ENCODE assay signal across 8 cellular contexts in the genomic region with DNA sequence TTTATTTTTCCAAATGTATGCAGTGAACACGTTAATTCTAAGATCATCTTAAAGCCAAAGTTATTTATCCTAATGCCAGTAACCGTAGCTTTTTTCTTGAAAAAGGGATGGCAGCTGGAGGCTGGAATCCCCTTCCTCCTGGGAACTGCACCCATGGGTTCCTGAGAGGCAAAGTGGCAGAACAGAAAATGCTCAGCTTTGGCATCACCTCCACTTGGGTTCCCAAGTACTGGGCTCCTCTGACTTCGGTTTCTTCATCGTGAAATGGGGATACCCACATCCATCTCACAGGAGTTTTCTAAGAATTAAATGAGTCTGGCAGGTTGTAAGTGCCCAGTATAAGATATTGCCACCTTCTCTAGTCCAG. TPM values are rescaled to one million over a fixed set of nuclear protein-coding genes. Genes with fewer than 3 reads are reported as not detected.
A peak's percentile ranks its signal among the peaks of the same experiment; 100 is the strongest.
DNase-seq lines count a peak whose midpoint lies in the region; ATAC-seq and TF ChIP-seq lines count a peak whose summit lies in the region.

No MANE protein-coding gene starts in this region.

- no peaks in the 10 kb centered on the region for H3K79me2 ChIP-seq in OCI-LY1 (ENCODE audit: insufficient read depth, low read length)

- peaks cover 19% of the 10 kb centered on the region for H3K4me1 Mint-ChIP-seq in CD4-positive, alpha-beta T cell (ENCODE audit: low read depth)

- H3K4me1 ChIP-seq in OCI-LY1 (ENCODE audit: insufficient read depth, low read length, severe bottlenecking) (peaks cover 11% of the 10 kb centered on the region), gastrocnemius medialis (no peaks in the 10 kb centered on the region)

- peak overlapping the region; percentile 77 for H3K27ac Mint-ChIP-seq in CD4-positive, alpha-beta T cell

- no peak for DNase-seq in CD4-positive, alpha-beta T cell
- no peak for DNase-seq in fibroblast of mammary gland (ENCODE audit: low read depth)
- DNase-seq in gastrocnemius medialis, result no peak
- no peak for DNase-seq in ecto neural progenitor cell (ENCODE audit: low spot score)
- DNase-seq in NCI-H510A (lab: John Stamatoyannopoulos, UW), result no peak
- no peak for DNase-seq in posterior vena cava (ENCODE audit: low spot score)

- intact Hi-C loops in CD4-positive, alpha-beta T cell (cut with DNase I, micrococcal nuclease), result loop anchor here in 1 of 2 experiments (10.0 kb wide), 1 partner anchor 104 kb away; no protein-coding TSS in a partner anchor
- intact Hi-C loops in gastrocnemius medialis (cut with DNase I; ENCODE audit: low total_unique reads), result no loop called here
- intact Hi-C loops in posterior vena cava (cut with DNase I), result no loop called here

- peak overlapping the region; percentile 81 for H3K4me2 ChIP-seq in OCI-LY1 (ENCODE audit: low read length)

- no peaks in the 10 kb centered on the region for H3K9me2 ChIP-seq in OCI-LY1 (ENCODE audit: low read depth, low read length)

- H4K20me1 ChIP-seq in OCI-LY1 (ENCODE audit: insufficient read depth, low read length), result no peaks in the 10 kb centered on the region

- H2AFZ ChIP-seq in OCI-LY1 (ENCODE audit: low read length), result no peak overlapping the region

- POLR2A ChIA-PET in CD4-positive, alpha-beta T cell (lab: Charles Lee), result interaction anchor here (1.0 to 1.7 kb wide), 5 partner anchors 33 to 132 kb away, joined by 3 to 13 read pairs (median 6); a partner anchor contains a TSS

- H3K36me3 ChIP-seq in OCI-LY1 (ENCODE audit: insufficient read depth, low read length), result no peaks in the 10 kb centered on the region
- H3K36me3 ChIP-seq in gastrocnemius medialis, result no peaks in the 10 kb centered on the region

- H3K4me3 Mint-ChIP-seq in CD4-positive, alpha-beta T cell, result peak overlapping the region; percentile 82

- no peak overlapping the region for H3K9ac ChIP-seq in OCI-LY1 (ENCODE audit: low read length)

- H3K4me3 ChIP-seq in OCI-LY1 (ENCODE audit: low read depth, low read length, poor library complexity, severe bottlenecking) (peak overlapping the region; percentile 59), fibroblast of mammary gland (ENCODE audit: control insufficient read depth, low read depth, low read length) (peak overlapping the region; percentile 51), gastrocnemius medialis (peak overlapping the region; percentile 42 to 58 (median 56))

- ATAC-seq in CD4-positive, alpha-beta T cell (ENCODE audit: poor library complexity), result no peak
- ATAC-seq in GM21717 (IDR thresholded peaks at IDR 0.05; ENCODE audit: unreplicated experiment) (peak; percentile 26), gastrocnemius medialis (no peak)

- H3K9me3 Mint-ChIP-seq in CD4-positive, alpha-beta T cell, result no peaks in the 10 kb centered on the region

- CTCF ChIA-PET in CD4-positive, alpha-beta T cell (lab: Charles Lee), result interaction anchor here (1.2 kb wide), 1 partner anchor 26 kb away, joined by 3 read pairs; no protein-coding TSS in a partner anchor

- in situ Hi-C loops in gastrocnemius medialis (cut with MboI; ENCODE audit: low sequenced_read_pairs in 4 of 4), result no loop called here

- no peak for TF ChIP-seq POLR2A in gastrocnemius medialis (IDR thresholded peaks at IDR 0.05)

- H3K27me3 ChIP-seq in CD4-positive, alpha-beta T cell (ENCODE audit: control insufficient read depth, insufficient read depth, low read length), result no peaks in the 10 kb centered on the region
- H3K27me3 ChIP-seq in OCI-LY1 (ENCODE audit: insufficient read depth, low read length), result no peaks in the 10 kb centered on the region
- peaks cover 0 to 13% (median 0%) of the 10 kb centered on the region in 3 donors for H3K27me3 ChIP-seq in gastrocnemius medialis

- H3F3A ChIP-seq in OCI-LY1 (ENCODE audit: insufficient read depth, low read length), result no peaks in the 10 kb centered on the region

- no peaks in the 10 kb centered on the region for H3K27me3 Mint-ChIP-seq in CD4-positive, alpha-beta T cell

- no peaks in the 10 kb centered on the region for H3K36me3 Mint-ChIP-seq in CD4-positive, alpha-beta T cell (ENCODE audit: low read depth)

- H3K27ac ChIP-seq in CD4-positive, alpha-beta T cell (ENCODE audit: low read depth, low read length), result no peak overlapping the region
- no peak overlapping the region for H3K27ac ChIP-seq in OCI-LY1 (ENCODE audit: low read depth, low read length, poor library complexity, severe bottlenecking)
- no peak overlapping the region for H3K27ac ChIP-seq in gastrocnemius medialis

- TF ChIP-seq CTCF in CD4-positive, alpha-beta T cell (IDR thresholded peaks at IDR 0.05), result no peak
- no peak for TF ChIP-seq CTCF in OCI-LY1 (IDR thresholded peaks at IDR 0.05; ENCODE audit: low read length)
- no peak for TF ChIP-seq CTCF in fibroblast of mammary gland (conservative IDR thresholded peaks at IDR 0.05; ENCODE audit: control insufficient read depth, insufficient read depth, low read depth, low read length)
- no peak for TF ChIP-seq CTCF in gastrocnemius medialis (IDR thresholded peaks at IDR 0.05 in 4 of 5, conservative IDR thresholded peaks at IDR 0.05 in 1 of 5)

- H3K9me3 ChIP-seq in CD4-positive, alpha-beta T cell (ENCODE audit: control insufficient read depth, low read length), result no peaks in the 10 kb centered on the region
- no peaks in the 10 kb centered on the region for H3K9me3 ChIP-seq in OCI-LY1 (ENCODE audit: low read length)
- H3K9me3 ChIP-seq in gastrocnemius medialis, result no peaks in the 10 kb centered on the region

RNA-seq across cellular contexts. Expression of a gene that starts 6.2 kb away (rescaled TPM):
- 1 to 10 TPM; 2.2 to 2.5 TPM for total RNA-seq in CD4-positive, alpha-beta T cell
- total RNA-seq in gastrocnemius medialis (1 to 10 TPM in 1 of 4 donors, not detected in 3; 1.1 TPM), posterior vena cava (1 to 10 TPM in 1 of 2 donors, under 1 TPM in 1; 0.43 to 1.3 TPM)

RNA-seq across cellular contexts. Expression of a gene that starts 18.7 kb away (rescaled TPM):
- under 1 TPM; 0.38 to 0.50 TPM for total RNA-seq in CD4-positive, alpha-beta T cell
- total RNA-seq in gastrocnemius medialis, result not detected
- total RNA-seq in posterior vena cava, result under 1 TPM in 1 of 2 donors, not detected in 1; 0.24 TPM

RNA-seq across cellular contexts. Expression of a gene that starts 26.0 kb away (rescaled TPM):
- total RNA-seq in CD4-positive, alpha-beta T cell, result not detected
- total RNA-seq in gastrocnemius medialis, result not detected
- total RNA-seq in posterior vena cava, result not detected

RNA-seq across cellular contexts. Expression of a gene that starts 34.3 kb away (rescaled TPM):
- total RNA-seq in CD4-positive, alpha-beta T cell, result not detected
- total RNA-seq in gastrocnemius medialis (not detected), posterior vena cava (not detected)
